Comparison of ENCODE assay signal across 8 cellular contexts in genomic region chr1:41242645-41243171, GRCh38. TPM values are rescaled to one million over a fixed set of nuclear protein-coding genes. Genes with fewer than 3 reads are reported as not detected.
DNase-seq lines count a peak whose midpoint lies in the region; ATAC-seq, FAIRE-seq and TF ChIP-seq lines count a peak whose summit lies in the region.

No MANE protein-coding gene starts in this region.

- POLR2A ChIA-PET in activated CD4-positive, alpha-beta T cell treated with anti-CD3 and anti-CD28 coated beads, Interleukin-2, amount 10 ng/mL, durations not matched to agents 7 days and 5 days (lab: Charles Lee) = no interaction called here
- POLR2A ChIA-PET in GM12878 (lab: Charles Lee) = no interaction called here

- no peak for DNase-seq in activated CD4-positive, alpha-beta T cell treated with anti-CD3 and anti-CD28 coated beads, Interleukin-2, amount 10 ng/mL, durations not matched to agents 7 days and 5 days
- DNase-seq in activated CD4-positive, alpha-beta T cell treated with anti-CD3 and anti-CD28 coated beads, Interleukin-2, amount 50 U/mL, for 48 hours = no peak
- DNase-seq in LNCaP clone FGC (ENCODE audit: low read depth) (no peak), GM12878 (ENCODE audit: low read depth, low spot score) (no peak), lower leg skin (ENCODE audit: low spot score in 2 of 2) (no peak), ureter (ENCODE audit: low spot score) (peak; percentile 43), cortex of kidney (lab: John Stamatoyannopoulos, UW) (no peak)

- TF ChIP-seq RAD21 in GM12878 (IDR thresholded peaks at IDR 0.05; ENCODE audit: insufficient read depth, low read depth, low read length) = no peak

- H3K27me3 Mint-ChIP-seq in activated CD4-positive, alpha-beta T cell treated with anti-CD3 and anti-CD28 coated beads, Interleukin-2, amount 10 ng/mL, durations not matched to agents 7 days and 5 days = peaks cover 1% of the 10 kb centered on the region

- ATAC-seq in GM12878 (peak; percentile 23), GM21423 (IDR thresholded peaks at IDR 0.05; ENCODE audit: unreplicated experiment) (no peak)

- H3K9me3 Mint-ChIP-seq in activated CD4-positive, alpha-beta T cell treated with anti-CD3 and anti-CD28 coated beads, Interleukin-2, amount 10 ng/mL, durations not matched to agents 7 days and 5 days = no peaks in the 10 kb centered on the region

- in situ Hi-C loops in GM12878 (cut with MboI) = no loop called here

- H3K4me3 ChIP-seq in LNCaP clone FGC (ENCODE audit: low read depth, low read length) (peak overlapping the region; percentile 55), GM12878 (peak overlapping the region; percentile 74), lower leg skin (ENCODE audit: low read depth, poor library complexity, severe bottlenecking) (peak overlapping the region; percentile 58)

- no peak; the same call in 1 of the 2 replicates for TF ChIP-seq POLR2A in GM12878 (IDR thresholded peaks at IDR 0.05; ENCODE audit: low read depth, low read length)
- no peak for TF ChIP-seq POLR2A in lower leg skin (IDR thresholded peaks at IDR 0.05)

- no peaks in the 10 kb centered on the region for H3K27me3 ChIP-seq in GM12878 (replicated peaks in 1 of 2; ENCODE audit: control insufficient read depth in 2 of 2, insufficient read depth in 2 of 2, low read length in 1 of 2)

- no peak for TF ChIP-seq CTCF in LNCaP clone FGC (IDR thresholded peaks at IDR 0.05; ENCODE audit: control insufficient read depth, extremely low read depth, insufficient read depth)
- TF ChIP-seq CTCF in GM12878 (IDR thresholded peaks at IDR 0.05 in 2 of 3, conservative IDR thresholded peaks at IDR 0.05 in 1 of 3; ENCODE audit: control insufficient read depth in 2 of 3, extremely low read depth in 1 of 3, insufficient read depth in 1 of 3, low read depth in 3 of 3, low read length in 3 of 3) = no peak
- TF ChIP-seq CTCF in lower leg skin (IDR thresholded peaks at IDR 0.05) = no peak

- peaks cover 3% of the 10 kb centered on the region for H3K36me3 Mint-ChIP-seq in activated CD4-positive, alpha-beta T cell treated with anti-CD3 and anti-CD28 coated beads, Interleukin-2, amount 10 ng/mL, durations not matched to agents 7 days and 5 days (ENCODE audit: low read depth)

- SMC1A ChIA-PET in GM12878 (lab: Charles Lee; ENCODE audit: uncharacterized antibody, unreplicated experiment) = interaction anchor here (0.7 to 1.3 kb wide), 4 partner anchors 102 to 120 kb away, joined by 3 read pairs; no protein-coding TSS in a partner anchor

- H3K4me1 ChIP-seq in GM12878 (ENCODE audit: control insufficient read depth, insufficient read depth, low read length) = peaks cover 17% of the 10 kb centered on the region

- peaks cover 30% of the 10 kb centered on the region for H3K4me1 Mint-ChIP-seq in activated CD4-positive, alpha-beta T cell treated with anti-CD3 and anti-CD28 coated beads, Interleukin-2, amount 10 ng/mL, durations not matched to agents 7 days and 5 days

- peak overlapping the region; percentile 63 for H3K27ac Mint-ChIP-seq in activated CD4-positive, alpha-beta T cell treated with anti-CD3 and anti-CD28 coated beads, Interleukin-2, amount 10 ng/mL, durations not matched to agents 7 days and 5 days

- intact Hi-C loops in GM12878 (cut with micrococcal nuclease; ENCODE audit: unreplicated experiment) (loop anchor here (5.0 kb wide), 1 partner anchor 85 kb away; no protein-coding TSS in a partner anchor), lower leg skin (cut with DNase I; ENCODE audit: low total_unique reads) (no loop called here)

- H3K27ac ChIP-seq in GM12878 (ENCODE audit: control insufficient read depth, insufficient read depth) = peak overlapping the region; percentile 92

- peak overlapping the region; percentile 94 for H2AFZ ChIP-seq in GM12878 (ENCODE audit: control insufficient read depth, low read depth, low read length)

- TF ChIP-seq EP300 in GM12878 (IDR thresholded peaks at IDR 0.05; ENCODE audit: borderline replicate concordance in 1 of 2, control insufficient read depth in 1 of 2, low read depth in 2 of 2, low read length in 2 of 2) = no peak

- no peaks in the 10 kb centered on the region for H3K9me3 ChIP-seq in GM12878 (replicated peaks; ENCODE audit: control insufficient read depth, insufficient read depth, low read length)

- no peaks in the 10 kb centered on the region for H4K20me1 ChIP-seq in GM12878 (ENCODE audit: control insufficient read depth, insufficient read depth)

- 33% methylated on average over 16 of the region's 16 CpGs for WGBS in GM12878 (ENCODE audit: insufficient coverage, insufficient replicate concordance, low lambda C conversion rate, missing lambda C conversion rate)
- WGBS in lower leg skin, 2 donors = 63 to 68% methylated on average over 14 to 16 of the region's 16 CpGs

- RAD21 ChIA-PET in GM12878 (lab: Charles Lee; ENCODE audit: unreplicated experiment) = interaction anchor here (0.9 kb wide), 1 partner anchor 625 kb away, joined by 3 read pairs; no protein-coding TSS in a partner anchor

- peaks cover 49% of the 10 kb centered on the region for H3K79me2 ChIP-seq in GM12878 (ENCODE audit: control insufficient read depth, insufficient read depth, low read length)

- TSS peak; percentile 73 for BruUV-seq in GM12878 (replicated peaks; lab: Mats Ljungman, UMichigan)

- H3K4me2 ChIP-seq in GM12878 (ENCODE audit: control insufficient read depth, insufficient read depth) = peak overlapping the region; percentile 78

- CTCF ChIA-PET in activated CD4-positive, alpha-beta T cell treated with anti-CD3 and anti-CD28 coated beads, Interleukin-2, amount 10 ng/mL, durations not matched to agents 7 days and 5 days (lab: Charles Lee) = interaction anchor here (0.9 kb wide), 1 partner anchor 139 kb away, joined by 3 read pairs; no protein-coding TSS in a partner anchor
- CTCF ChIA-PET in GM12878 (lab: Yijun Ruan, JAX) = interaction anchor here (1.2 to 1.5 kb wide), 2 partner anchors 205 to 273 kb away, joined by 3 to 4 read pairs; no protein-coding TSS in a partner anchor

- H3K9ac ChIP-seq in GM12878 (ENCODE audit: control insufficient read depth, insufficient read depth, low read length) = peak overlapping the region; percentile 89

- H3K4me3 Mint-ChIP-seq in activated CD4-positive, alpha-beta T cell treated with anti-CD3 and anti-CD28 coated beads, Interleukin-2, amount 10 ng/mL, durations not matched to agents 7 days and 5 days = peak overlapping the region; percentile 75

- no peak for FAIRE-seq in GM12878 (lab: Jason Lieb, UNC)

- no peaks in the 10 kb centered on the region for H3K36me3 ChIP-seq in GM12878 (ENCODE audit: control insufficient read depth in 2 of 2, insufficient read depth in 2 of 2, low read length in 1 of 2)

TF ChIP-seq in GM12878, 131 proteins besides CTCF, POLR2A, EP300 and RAD21 (continues in another document):
- TF ChIP-seq EED (IDR thresholded peaks at IDR 0.05; ENCODE audit: low read depth) = no peak
- peak; percentile 45; the same call in 1 of the 2 replicates for TF ChIP-seq ZBTB40 (IDR thresholded peaks at IDR 0.05; ENCODE audit: borderline replicate concordance)
- 0 out of 2 replicates have a peak, but pooled peaks have one; percentile 27 for TF ChIP-seq HDGF (IDR thresholded peaks at IDR 0.05)

RNA-seq across cellular contexts. Expression of gene SCMH1, which starts 0.6 kb away (rescaled TPM):
- 10 to 100 TPM; 24.2 to 24.7 TPM for total RNA-seq in activated CD4-positive, alpha-beta T cell treated with anti-CD3 and anti-CD28 coated beads, Interleukin-2, amount 10 ng/mL, durations not matched to agents 7 days and 5 days
- 182 and 203 TPM in 2 replicates for total RNA-seq in GM12878 (2013; cell fraction: nucleolus; rRNA removed)
- total RNA-seq in GM12878 (2014; rRNA removed) = 30.6 and 40.6 TPM in 2 replicates
- 25.9 and 26.0 TPM in 2 replicates for total RNA-seq in GM12878 (2014; rRNA removed; fragmentation: Illumina TruSeq; extraction: Trizol)
- 27.5 and 30.8 TPM in 2 replicates for total RNA-seq in GM12878 (2021)
- polyA plus RNA-seq in GM12878 (2011; ENCODE audit: low read depth) = 8.3 TPM
- polyA plus RNA-seq in GM12878 (2011; rRNA removed) = 27.3 and 44.1 TPM in 2 replicates
- polyA plus RNA-seq in GM12878 (2011; cell fraction: cytosol; rRNA removed) = 30.4 and 33.1 TPM in 2 replicates
- polyA plus RNA-seq in GM12878 (2011; cell fraction: nucleus; rRNA removed) = 180 and 222 TPM in 2 replicates
- polyA plus RNA-seq in GM12878 (2012) = 18.7 and 18.9 TPM in 2 replicates
- polyA plus RNA-seq in GM12878 (2014; fragmentation: Illumina TruSeq; extraction: Trizol) = 29.7 and 33.1 TPM in 2 replicates
- polyA plus RNA-seq in GM12878 (2014; fragmentation: Nextera tagmentation; extraction: Ambion mirVana) = 1 to 10 TPM; 7.5 to 7.9 TPM
- polyA plus RNA-seq in GM12878 (2014; rRNA removed) = 31.7 and 33.3 TPM in 2 replicates
- 10 to 100 TPM; 20.8 to 23.6 TPM for polyA plus RNA-seq in GM12878 (2016; fragmentation: Nextera tagmentation; extraction: Ambion mirVana)
- 37.5 and 55.4 TPM in 2 replicates for polyA minus RNA-seq in GM12878 (2011; rRNA and poly(A)+ RNA removed)
- polyA minus RNA-seq in GM12878 (2011; cell fraction: cytosol; rRNA and poly(A)+ RNA removed) = 9.6 and 14.3 TPM in 2 replicates
- 57.8 and 85.8 TPM in 2 replicates for polyA minus RNA-seq in GM12878 (2011; cell fraction: nucleus; rRNA and poly(A)+ RNA removed)
- total RNA-seq in lower leg skin = 10 to 100 TPM in 3 of 4 donors, 1 to 10 TPM in 1; 8.9 to 30.9 (median 21.8) TPM
- 78.4 TPM for total RNA-seq in ureter
